In genomic region chr14:99809376-99809775, GRCh38 we compare ENCODE assay signal across 10 cellular contexts. TPM values are rescaled to one million over a fixed set of nuclear protein-coding genes. Genes with fewer than 3 reads are reported as not detected.
DNase-seq lines count a peak whose midpoint lies in the region; ATAC-seq and TF ChIP-seq lines count a peak whose summit lies in the region.
"Had no signal": no experiment of that assay in that cellular context is flagged by ENCODE, and none has a peak within 500 bp of the region (broad histone marks: within the 10 kb centered on the region; RNA-seq: fewer than 3 reads in every experiment).

No MANE protein-coding gene starts in this region.

- H3K4me1 ChIP-seq in neural progenitor cell = peaks cover 28% of the 10 kb centered on the region
- H3K4me1 ChIP-seq in aorta (ENCODE audit: control insufficient read depth in 1 of 2, insufficient read depth in 2 of 2, low read length in 2 of 2) = no peaks in the 10 kb centered on the region

- no peak overlapping the region for H3K9ac ChIP-seq in neural progenitor cell

- H3K36me3 ChIP-seq in neural progenitor cell (no peaks in the 10 kb centered on the region), aorta (ENCODE audit: control insufficient read depth in 1 of 2, insufficient read depth in 2 of 2, low read length in 1 of 2) (no peaks in the 10 kb centered on the region)

- ATAC-seq in aorta (ENCODE audit: low FRiP score) (peak; percentile 75), GM19452 (IDR thresholded peaks at IDR 0.05; ENCODE audit: unreplicated experiment) (no peak)

- H3K4me1 Mint-ChIP-seq in neural progenitor cell = peaks cover 42% of the 10 kb centered on the region
- no peaks in the 10 kb centered on the region for H3K4me1 Mint-ChIP-seq in activated T-helper 2 cell treated with anti-CD3 and anti-CD28 coated beads, Interferon-gamma antibody, Interleukin-2, Interleukin-4, amounts not matched to agents 10 μg/mL and 5 μg/mL and 100 μg/mL, durations not matched to agents 14 hours and 24 hours and 36 hours (ENCODE audit: low read depth)

- peaks cover 72% of the 10 kb centered on the region for H4K20me1 ChIP-seq in neural progenitor cell (ENCODE audit: low read depth)

- H3K27me3 ChIP-seq in neural progenitor cell (no peaks in the 10 kb centered on the region), aorta (ENCODE audit: control insufficient read depth in 1 of 2, insufficient read depth in 2 of 2, low read length in 1 of 2) (no peaks in the 10 kb centered on the region)
- H3K27me3 ChIP-seq: SJSA1 had no signal

- peaks cover 6% of the 10 kb centered on the region for H3K36me3 Mint-ChIP-seq in neural progenitor cell
- H3K36me3 Mint-ChIP-seq in activated T-helper 2 cell treated with anti-CD3 and anti-CD28 coated beads, Interferon-gamma antibody, Interleukin-2, Interleukin-4, amounts not matched to agents 10 μg/mL and 5 μg/mL and 100 μg/mL, durations not matched to agents 14 hours and 24 hours and 36 hours (ENCODE audit: low read depth) = no peaks in the 10 kb centered on the region

- intact Hi-C loops in aorta (cut with DNase I) = no loop called here
- intact Hi-C loops in activated T-helper 2 cell treated with anti-CD3 and anti-CD28 coated beads, Interferon-gamma antibody, Interleukin-2, Interleukin-4, amounts not matched to agents 10 μg/mL and 5 μg/mL and 100 μg/mL, durations not matched to agents 14 hours and 24 hours and 36 hours (cut with micrococcal nuclease) = no loop called here

- peaks cover 4% of the 10 kb centered on the region for H3K27me3 Mint-ChIP-seq in neural progenitor cell (ENCODE audit: insufficient read depth, low read depth)
- H3K27me3 Mint-ChIP-seq in activated T-helper 2 cell treated with anti-CD3 and anti-CD28 coated beads, Interferon-gamma antibody, Interleukin-2, Interleukin-4, amounts not matched to agents 10 μg/mL and 5 μg/mL and 100 μg/mL, durations not matched to agents 14 hours and 24 hours and 36 hours (ENCODE audit: low read depth) = peaks cover 34% of the 10 kb centered on the region

- no peak for TF ChIP-seq CTCF in fibroblast of the aortic adventitia (IDR thresholded peaks at IDR 0.05; ENCODE audit: insufficient read depth, low read length)
- no peak for TF ChIP-seq CTCF in neural progenitor cell (IDR thresholded peaks at IDR 0.05)

- peak overlapping the region; percentile 2 for H3K27ac Mint-ChIP-seq in neural progenitor cell
- H3K27ac Mint-ChIP-seq in activated T-helper 2 cell treated with anti-CD3 and anti-CD28 coated beads, Interferon-gamma antibody, Interleukin-2, Interleukin-4, amounts not matched to agents 10 μg/mL and 5 μg/mL and 100 μg/mL, durations not matched to agents 14 hours and 24 hours and 36 hours = no peak overlapping the region

- no peak overlapping the region for H3K4me2 ChIP-seq in neural progenitor cell

- H3K4me3 ChIP-seq in fibroblast of the aortic adventitia (ENCODE audit: low read depth, low read length) (no peak overlapping the region), neural progenitor cell (no peak overlapping the region), aorta (ENCODE audit: low read length in 2 of 2) (no peak overlapping the region)
- H3K4me3 ChIP-seq: SJSA1 had no signal

- peak; percentile 34 for DNase-seq in NCI-H2227 (lab: John Stamatoyannopoulos, UW; ENCODE audit: unreplicated experiment)
- DNase-seq in NCI-H2227 treated with DMSO at 0.1 percent for 48 hours (lab: John Stamatoyannopoulos, UW) = no peak
- peak; percentile 98 for DNase-seq in fibroblast of the aortic adventitia (ENCODE audit: low read depth)
- DNase-seq in neural progenitor cell (ENCODE audit: low spot score) = no peak
- DNase-seq in aorta = peak; percentile 66 to 87
- DNase-seq in activated T-helper 2 cell treated with anti-CD3 and anti-CD28 coated beads, Interferon-gamma antibody, Interleukin-2, Interleukin-4, amounts not matched to agents 10 μg/mL and 5 μg/mL and 100 μg/mL, durations not matched to agents 14 hours and 24 hours and 36 hours (ENCODE audit: low spot score) = no peak
- no peak for DNase-seq in NCI-H2196 (lab: John Stamatoyannopoulos, UW; ENCODE audit: unreplicated experiment)
- DNase-seq: 8988T had no signal

- peaks cover 100% of the 10 kb centered on the region for H3K79me2 ChIP-seq in neural progenitor cell (ENCODE audit: low read depth)

- H3K27ac ChIP-seq in neural progenitor cell (no peak overlapping the region), aorta (ENCODE audit: low read depth in 1 of 2, low read length in 2 of 2) (peak overlapping the region in 1 of 2 donors; percentile 29)
- H3K27ac ChIP-seq: SJSA1 had no signal

- peaks cover 9% of the 10 kb centered on the region for H3F3A ChIP-seq in neural progenitor cell (ENCODE audit: low read depth)

- WGBS in aorta, 2 donors = 47 to 65% methylated on average over 9 of the region's 9 CpGs

- H3K9me3 ChIP-seq in neural progenitor cell (ENCODE audit: low read depth) (no peaks in the 10 kb centered on the region), aorta (ENCODE audit: control insufficient read depth, low read length) (no peaks in the 10 kb centered on the region)
- H3K9me3 ChIP-seq: SJSA1 had no signal

- H3K4me3 Mint-ChIP-seq in neural progenitor cell = no peak overlapping the region
- H3K4me3 Mint-ChIP-seq in activated T-helper 2 cell treated with anti-CD3 and anti-CD28 coated beads, Interferon-gamma antibody, Interleukin-2, Interleukin-4, amounts not matched to agents 10 μg/mL and 5 μg/mL and 100 μg/mL, durations not matched to agents 14 hours and 24 hours and 36 hours (ENCODE audit: low read depth) = no peak overlapping the region

- no peaks in the 10 kb centered on the region for H3K9me3 Mint-ChIP-seq in neural progenitor cell
- H3K9me3 Mint-ChIP-seq in activated T-helper 2 cell treated with anti-CD3 and anti-CD28 coated beads, Interferon-gamma antibody, Interleukin-2, Interleukin-4, amounts not matched to agents 10 μg/mL and 5 μg/mL and 100 μg/mL, durations not matched to agents 14 hours and 24 hours and 36 hours = no peaks in the 10 kb centered on the region

- no peak overlapping the region for H2AFZ ChIP-seq in neural progenitor cell (replicated peaks)

RNA-seq across cellular contexts. Expression of gene EML1, which starts 16.2 kb away (rescaled TPM):
- total RNA-seq in fibroblast of the aortic adventitia (ENCODE audit: low replicate concordance) (80.3 and 163 TPM in 2 replicates), neural progenitor cell (ENCODE audit: low replicate concordance) (47.7 and 57.2 TPM in 2 replicates), aorta (10 to 100 TPM; 45.9 to 62.0 TPM)
- polyA plus RNA-seq in aorta = 10 to 100 TPM in 1 of 2 donors, 1 to 10 TPM in 1; 4.8 to 27.4 TPM
- 0.68 and 0.87 TPM in 2 replicates for total RNA-seq in activated T-helper 2 cell treated with anti-CD3 and anti-CD28 coated beads, Interferon-gamma antibody, Interleukin-2, Interleukin-4, amounts not matched to agents 10 μg/mL and 5 μg/mL and 100 μg/mL, durations not matched to agents 14 hours and 24 hours and 36 hours

Comparison
In these comparisons a context has a peak if more than half of its experiments do, and no peak if none do; other contexts are left out.
1. DNase-seq: peak in NCI-H2227 (single experiment), fibroblast of the aortic adventitia (single experiment) and aorta (2 of 2); none in NCI-H2227 treated with DMSO at 0.1 percent for 48 hours (single experiment), neural progenitor cell (single experiment), activated T-helper 2 cell treated with anti-CD3 and anti-CD28 coated beads, Interferon-gamma antibody, Interleukin-2, Interleukin-4, amounts not matched to agents 10 μg/mL and 5 μg/mL and 100 μg/mL, durations not matched to agents 14 hours and 24 hours and 36 hours (single experiment) and NCI-H2196 (single experiment).
2. RNA of gene EML1, which starts 16.2 kb away (total RNA-seq): 80.3 to 163 TPM in fibroblast of the aortic adventitia, 45.9 to 62.0 TPM in aorta and 47.7 to 57.2 TPM in neural progenitor cell; 0.68 to 0.87 TPM in activated T-helper 2 cell treated with anti-CD3 and anti-CD28 coated beads, Interferon-gamma antibody, Interleukin-2, Interleukin-4, amounts not matched to agents 10 μg/mL and 5 μg/mL and 100 μg/mL, durations not matched to agents 14 hours and 24 hours and 36 hours; every median in the first group is over 10 times any median in the second.